In genomic region chr17:1398028-1398427, GRCh38 we compare ENCODE assay signal across 9 cellular contexts. TPM values are rescaled to one million over a fixed set of nuclear protein-coding genes. Genes with fewer than 3 reads are reported as not detected.
DNase-seq lines count a peak whose midpoint lies in the region; ATAC-seq and TF ChIP-seq lines count a peak whose summit lies in the region.
"Had no signal": no experiment of that assay in that cellular context is flagged by ENCODE, and none has a peak within 500 bp of the region (broad histone marks: within the 10 kb centered on the region; RNA-seq: fewer than 3 reads in every experiment).

No MANE protein-coding gene starts in this region.

- H3K9me3 ChIP-seq in adipocyte (ENCODE audit: control insufficient read depth, low read length) (no peaks in the 10 kb centered on the region), right lobe of liver (no peaks in the 10 kb centered on the region)

- intact Hi-C loops in activated naive CD4-positive, alpha-beta T cell treated with anti-CD3 and anti-CD28 coated beads for 36 hours (cut with micrococcal nuclease): loop anchor here (2.0 kb wide), 1 partner anchor 23 kb away; no protein-coding TSS in a partner anchor
- intact Hi-C loops in right lobe of liver (cut with DNase I): no loop called here

- H3K4me3 ChIP-seq in adipocyte (ENCODE audit: low read length) (peak overlapping the region; percentile 100), right lobe of liver (peak overlapping the region in 2 of 3 donors; percentile 85 to 89)

- H3K36me3 ChIP-seq in adipocyte (ENCODE audit: control insufficient read depth, insufficient read depth, low read length, severe bottlenecking) (no peaks in the 10 kb centered on the region), right lobe of liver (no peaks in the 10 kb centered on the region)

- peaks cover 48% of the 10 kb centered on the region for H3K36me3 Mint-ChIP-seq in activated naive CD4-positive, alpha-beta T cell treated with anti-CD3 and anti-CD28 coated beads for 36 hours (ENCODE audit: low read depth)
- peaks cover 24% of the 10 kb centered on the region for H3K36me3 Mint-ChIP-seq in type B pancreatic cell

- H3K27me3 Mint-ChIP-seq in activated naive CD4-positive, alpha-beta T cell treated with anti-CD3 and anti-CD28 coated beads for 36 hours (ENCODE audit: low read depth): no peaks in the 10 kb centered on the region
- peaks cover 4% of the 10 kb centered on the region for H3K27me3 Mint-ChIP-seq in type B pancreatic cell

- H3K27ac Mint-ChIP-seq in activated naive CD4-positive, alpha-beta T cell treated with anti-CD3 and anti-CD28 coated beads for 36 hours: peak overlapping the region; percentile 100
- H3K27ac Mint-ChIP-seq in type B pancreatic cell: peak overlapping the region; percentile 100

- peak overlapping the region; percentile 98 for H3K9ac ChIP-seq in adipocyte (ENCODE audit: low read length)

- ATAC-seq in right lobe of liver (no peak), GM18520 (IDR thresholded peaks at IDR 0.05; ENCODE audit: unreplicated experiment) (no peak), omental fat pad (ENCODE audit: low FRiP score) (no peak)

- peaks cover 47% of the 10 kb centered on the region for H3K4me1 Mint-ChIP-seq in activated naive CD4-positive, alpha-beta T cell treated with anti-CD3 and anti-CD28 coated beads for 36 hours (ENCODE audit: low read depth)
- peaks cover 22% of the 10 kb centered on the region for H3K4me1 Mint-ChIP-seq in type B pancreatic cell (ENCODE audit: unreplicated experiment)

- no peaks in the 10 kb centered on the region for H3K9me3 Mint-ChIP-seq in activated naive CD4-positive, alpha-beta T cell treated with anti-CD3 and anti-CD28 coated beads for 36 hours
- no peaks in the 10 kb centered on the region for H3K9me3 Mint-ChIP-seq in type B pancreatic cell

- DNase-seq in activated naive CD4-positive, alpha-beta T cell treated with anti-CD3 and anti-CD28 coated beads for 36 hours: no peak
- no peak for DNase-seq in activated naive CD4-positive, alpha-beta T cell treated with Interleukin-2 at 50 U/mL for 16 hours
- DNase-seq in adipocyte (ENCODE audit: low read depth): peak; percentile 53
- DNase-seq in right lobe of liver: no peak
- no peak for DNase-seq in type B pancreatic cell (ENCODE audit: extremely low spot score, unreplicated experiment)
- no peak for DNase-seq in kidney glomerular epithelial cell (lab: John Stamatoyannopoulos, UW)
- DNase-seq in omental fat pad (ENCODE audit: low spot score): no peak
- DNase-seq: NCI-H2029 treated with DMSO at 0.1 percent for 48 hours had no signal

- H3K27me3 ChIP-seq in adipocyte (replicated peaks; ENCODE audit: control insufficient read depth, insufficient read depth, low read length) (no peaks in the 10 kb centered on the region), right lobe of liver (no peaks in the 10 kb centered on the region)

- no peak overlapping the region for H3K27ac ChIP-seq in right lobe of liver

- no peak for TF ChIP-seq CTCF in right lobe of liver (IDR thresholded peaks at IDR 0.05)
- no peak for TF ChIP-seq CTCF in type B pancreatic cell (conservative IDR thresholded peaks at IDR 0.05)
- no peak for TF ChIP-seq CTCF in omental fat pad (IDR thresholded peaks at IDR 0.05)

- WGBS in right lobe of liver (ENCODE audit: insufficient coverage, low coverage, low lambda C conversion rate, missing lambda C conversion rate): 19% methylated on average over 2 of the region's 2 CpGs

- H3K4me3 Mint-ChIP-seq in activated naive CD4-positive, alpha-beta T cell treated with anti-CD3 and anti-CD28 coated beads for 36 hours: peak overlapping the region; percentile 99
- H3K4me3 Mint-ChIP-seq in type B pancreatic cell: peak overlapping the region; percentile 100

- CTCF ChIA-PET in activated naive CD4-positive, alpha-beta T cell treated with anti-CD3 and anti-CD28 coated beads for 36 hours (lab: Charles Lee): interaction anchor here (0.8 to 1.6 kb wide), 4 partner anchors 9 to 33 kb away, joined by 3 to 13 read pairs (median 4); no protein-coding TSS in a partner anchor

- H3K4me1 ChIP-seq in adipocyte (ENCODE audit: control insufficient read depth, insufficient read depth, low read length): peaks cover 34% of the 10 kb centered on the region
- peaks cover 0 to 23% (median 6%) of the 10 kb centered on the region in 4 donors for H3K4me1 ChIP-seq in right lobe of liver

- no peak for TF ChIP-seq POLR2A in right lobe of liver (IDR thresholded peaks at IDR 0.05)

RNA-seq across cellular contexts. Expression of gene YWHAE, which starts 2.0 kb away (rescaled TPM):
- 100 to 1,000 TPM; 528 to 576 TPM for total RNA-seq in activated naive CD4-positive, alpha-beta T cell treated with anti-CD3 and anti-CD28 coated beads for 36 hours
- total RNA-seq in right lobe of liver (100 to 1,000 TPM; 167 to 446 (median 217) TPM), type B pancreatic cell (ENCODE audit: low replicate concordance) (674 and 773 TPM in 2 replicates), omental fat pad (100 to 1,000 TPM; 489 to 684 (median 635) TPM)

RNA-seq across cellular contexts. Expression of gene CRK, which starts 58.0 kb away (rescaled TPM):
- total RNA-seq in activated naive CD4-positive, alpha-beta T cell treated with anti-CD3 and anti-CD28 coated beads for 36 hours: 10 to 100 TPM; 10.6 to 14.1 TPM
- total RNA-seq in right lobe of liver (10 to 100 TPM; 33.9 to 58.6 (median 47.6) TPM), type B pancreatic cell (ENCODE audit: low replicate concordance) (49.5 and 53.6 TPM in 2 replicates), omental fat pad (100 to 1,000 TPM in 2 of 4 donors, 10 to 100 TPM in 2; 84.5 to 104 (median 95.7) TPM)
